ENCODE assay signal across 9 cellular contexts in genomic region chr15:88209111-88209510, GRCh38. TPM values are rescaled to one million over a fixed set of nuclear protein-coding genes. Genes with fewer than 3 reads are reported as not detected.
"Had no signal": no experiment of that assay in that cellular context is flagged by ENCODE, and none has a peak within 500 bp of the region (broad histone marks: within the 10 kb centered on the region; RNA-seq: fewer than 3 reads in every experiment).

No MANE protein-coding gene starts in this region.

- DNase-seq: IMR-90, KBM-7, KG1 had no signal

- FAIRE-seq: HepG2, HTR-8/SVneo, K562 had no signal

- ATAC-seq: HepG2, K562 had no signal

- H3K27ac ChIP-seq: HL-60, KMS-11 had no signal

- H3K4me3 ChIP-seq: K562 had no signal

RNA-seq across cellular contexts. Expression of gene NTRK3, which starts 47.4 kb away (rescaled TPM):
- total RNA-seq: HepG2, HT-29 had no signal
